ENCODE assay signal across 19 cellular contexts in genomic region chr3:21888656-21889055, GRCh38.
"Had no signal": no experiment of that assay in that cellular context is flagged by ENCODE, and none has a peak within 500 bp of the region (broad histone marks: within the 10 kb centered on the region; RNA-seq: fewer than 3 reads in every experiment).

No MANE protein-coding gene starts in this region.

- H3K9me3 ChIP-seq: left ventricle myocardium inferior, ovary, right atrium auricular region, tibial nerve, uterus had no signal

- H3K4me2 ChIP-seq: hepatocyte, neural progenitor cell had no signal

- H3K4me1 ChIP-seq: left ventricle myocardium inferior, neural progenitor cell, right atrium auricular region, tibial nerve, uterus had no signal

- H3K27me3 ChIP-seq: hepatocyte, neural progenitor cell, ovary, right atrium auricular region, tibial nerve, uterus had no signal

- DNase-seq: islet precursor cell; left ventricle myocardium inferior; naive B cell; natural killer cell; nephron progenitor cell; ovary; stimulated activated CD4-positive, alpha-beta T cell treated with anti-CD3 and anti-CD28 coated beads, Interleukin-12 subunit alpha, Interleukin-12 subunit beta, amount 100 ng/mL, for 4 hours; stimulated activated CD4-positive, alpha-beta T cell treated with anti-CD3 and anti-CD28 coated beads, Interleukin-15, amount 100 ng/mL, for 24 hours; stimulated activated CD4-positive, alpha-beta T cell treated with anti-CD3 and anti-CD28 coated beads, Interleukin-2, amount 100 ng/mL, for 24 hours; stimulated activated CD4-positive, alpha-beta T cell treated with anti-CD3 and anti-CD28 coated beads, Interleukin-4, amount 100 ng/mL, for 1 hour; stimulated activated naive CD4-positive, alpha-beta T cell; uterus had no signal

- H2AFZ ChIP-seq: hepatocyte, neural progenitor cell had no signal

- H3K27ac ChIP-seq: hepatocyte, left ventricle myocardium inferior, neural progenitor cell, ovary, right atrium auricular region, skin epidermis, tibial nerve, uterus had no signal

- H3K4me3 ChIP-seq: hepatocyte, left ventricle myocardium inferior, lung, neural progenitor cell, ovary, right atrium auricular region, skin epidermis, tibial nerve, uterus had no signal

- H3K9ac ChIP-seq: neural progenitor cell had no signal

- ATAC-seq: natural killer cell, sciatic nerve had no signal

- H3K36me3 ChIP-seq: left ventricle myocardium inferior, neural progenitor cell, ovary, right atrium auricular region, tibial nerve, uterus had no signal
